In genomic region chr5:56123531-56124243, GRCh38 we compare ENCODE assay signal across 8 cellular contexts.
A peak's percentile ranks its signal among the peaks of the same experiment; 100 is the strongest.
DNase-seq lines count a peak whose midpoint lies in the region; ATAC-seq and TF ChIP-seq lines count a peak whose summit lies in the region.

No MANE protein-coding gene starts in this region.

- ATAC-seq in lower lobe of right lung, result peak; percentile 82 to 84

- POLR2A ChIA-PET in BJ (lab: Charles Lee), result interaction anchor here (0.5 kb wide), 1 partner anchor 66 kb away, joined by 24 read pairs; no protein-coding TSS in a partner anchor

- peak overlapping the region; percentile 54 for H3K27ac ChIP-seq in lower lobe of right lung

- CTCF ChIA-PET in BJ (lab: Yijun Ruan, JAX), result interaction anchor here (0.6 to 2.0 kb wide), 6 partner anchors 9 to 137 kb away, joined by 3 to 7 read pairs (median 3); partner anchors contain the start of gene IL6ST

- no peak overlapping the region for H3K4me3 Mint-ChIP-seq in chondrocyte (ENCODE audit: unreplicated experiment)

- H3K27me3 Mint-ChIP-seq in chondrocyte (ENCODE audit: low read depth), result no peaks in the 10 kb centered on the region

- no peaks in the 10 kb centered on the region for H3K36me3 ChIP-seq in BJ (ENCODE audit: control insufficient read depth, insufficient read depth, low read length)
- no peaks in the 10 kb centered on the region for H3K36me3 ChIP-seq in lower lobe of right lung

- no peaks in the 10 kb centered on the region for H3K36me3 Mint-ChIP-seq in chondrocyte (ENCODE audit: low read depth)

- H3K9me3 Mint-ChIP-seq in chondrocyte (ENCODE audit: low read depth), result no peaks in the 10 kb centered on the region

- H3K4me1 Mint-ChIP-seq in chondrocyte (ENCODE audit: low read depth), result peaks cover 19% of the 10 kb centered on the region

- no peaks in the 10 kb centered on the region for H3K27me3 ChIP-seq in BJ (ENCODE audit: control insufficient read depth, insufficient read depth, low read length)
- H3K27me3 ChIP-seq in lower lobe of right lung (ENCODE audit: low read depth), result no peaks in the 10 kb centered on the region

- intact Hi-C loops in lower lobe of right lung (cut with DNase I), result no loop called here

- TF ChIP-seq CTCF in BJ (IDR thresholded peaks at IDR 0.05; ENCODE audit: insufficient read depth, low read depth, low read length) (no peak), chondrocyte (IDR thresholded peaks at IDR 0.05) (no peak), lower lobe of right lung (IDR thresholded peaks at IDR 0.05) (no peak)

- H3K4me3 ChIP-seq in BJ (ENCODE audit: low read depth, low read length) (no peak overlapping the region), lower lobe of right lung (no peak overlapping the region)

- H3K27ac Mint-ChIP-seq in chondrocyte (ENCODE audit: unreplicated experiment), result peak overlapping the region; percentile 93

- H3K4me1 ChIP-seq in lower lobe of right lung, result peaks cover 24% of the 10 kb centered on the region

- DNase-seq in BJ (ENCODE audit: low read depth) (peak; percentile 97), LHCN-M2 (ENCODE audit: low read depth) (peak; percentile 99), chondrocyte (ENCODE audit: low spot score) (no peak), lower lobe of right lung (no peak), cerebellar nuclear complex (lab: John Stamatoyannopoulos, UW) (no peak), NCI-H2081 treated with DMSO at 0.1 percent for 48 hours (lab: John Stamatoyannopoulos, UW) (no peak), NCI-H1694 (lab: John Stamatoyannopoulos, UW) (no peak)
- no peak for DNase-seq in stimulated activated CD4-positive, alpha-beta T cell treated with anti-CD3 and anti-CD28 coated beads, Interleukin-15, amount 100 ng/mL, for 24 hours

- no peaks in the 10 kb centered on the region for H3K9me3 ChIP-seq in lower lobe of right lung

Comparison
In these comparisons a context has a peak if more than half of its experiments do, and no peak if none do; other contexts are left out.
1. DNase-seq: peak in BJ (single experiment) and LHCN-M2 (single experiment); none in chondrocyte (single experiment), lower lobe of right lung (single experiment), cerebellar nuclear complex (0 of 2), NCI-H2081 treated with DMSO at 0.1 percent for 48 hours (single experiment), NCI-H1694 (single experiment) and stimulated activated CD4-positive, alpha-beta T cell treated with anti-CD3 and anti-CD28 coated beads, Interleukin-15, amount 100 ng/mL, for 24 hours (single experiment).